28 cellular contexts compared by ENCODE assay signal in genomic region chr15:40028853-40029252, GRCh38. TPM values are rescaled to one million over a fixed set of nuclear protein-coding genes. Genes with fewer than 3 reads are reported as not detected.
DNase-seq lines count a peak whose midpoint lies in the region; ATAC-seq and TF ChIP-seq lines count a peak whose summit lies in the region.
"Had no signal": no experiment of that assay in that cellular context is flagged by ENCODE, and none has a peak within 500 bp of the region (broad histone marks: within the 10 kb centered on the region; RNA-seq: fewer than 3 reads in every experiment).

No MANE protein-coding gene starts in this region.

- 30 to 56% (median 42%) methylated on average over 3 of the region's 3 CpGs for WGBS in stomach, 5 donors

- H3K4me3 ChIP-seq in HAP-1 = no peak overlapping the region
- no peak overlapping the region for H3K4me3 ChIP-seq in left lung
- H3K4me3 ChIP-seq in stomach = no peak overlapping the region
- no peak overlapping the region for H3K4me3 ChIP-seq in effector memory CD4-positive, alpha-beta T cell (ENCODE audit: insufficient read depth, low read depth, low read length, poor library complexity, severe bottlenecking)
- H3K4me3 ChIP-seq: spleen, tibial artery had no signal

- no peak for ATAC-seq in left lung
- ATAC-seq in activated naive CD8-positive, alpha-beta T cell treated with anti-CD3 and anti-CD28 coated beads, Interleukin-2, amount 50 U/mL, for 24 hours = no peak
- ATAC-seq: activated CD8-positive, alpha-beta memory T cell treated with anti-CD3 and anti-CD28 coated beads, Interleukin-2, amount 10 ng/mL, durations not matched to agents 7 days and 5 days; activated T-helper 17 cell treated with anti-CD3 and anti-CD28 coated beads, Interleukin-2, amount 50 U/mL, for 72 hours; esophagus mucosa; HCT116; stimulated activated naive B cell treated with anti-CD40 and anti-IgM and Interleukin-4, amounts not matched to agents 10 μg/mL and 1 μg/mL and 100 μg/mL, for 72 hours had no signal

- peaks cover 0 to 2% (median 0%) of the 10 kb centered on the region in 3 donors for H3K27me3 Mint-ChIP-seq in immature natural killer cell (ENCODE audit: low read depth in 3 of 3)
- no peaks in the 10 kb centered on the region for H3K27me3 Mint-ChIP-seq in activated naive CD8-positive, alpha-beta T cell treated with anti-CD3 and anti-CD28 coated beads, Interleukin-2, amount 50 U/mL, for 24 hours
- H3K27me3 Mint-ChIP-seq in activated T-helper 1 cell treated with anti-CD3 and anti-CD28 coated beads, Interleukin-12 subunit alpha, Interleukin-12 subunit beta, Interleukin-2, Interleukin-4 antibody, amounts not matched to agents 30 ng/mL and 10 ng/mL and 1 ng/mL, durations not matched to agents 14 hours and 24 hours and 36 hours (ENCODE audit: insufficient read depth) = no peaks in the 10 kb centered on the region
- H3K27me3 Mint-ChIP-seq: activated CD4-positive, alpha-beta T cell treated with anti-CD3 and anti-CD28 coated beads, Interleukin-2, amount 10 ng/mL, durations not matched to agents 7 days and 5 days; activated CD8-positive, alpha-beta memory T cell treated with anti-CD3 and anti-CD28 coated beads, Interleukin-2, amount 10 ng/mL, durations not matched to agents 7 days and 5 days; activated naive CD8-positive, alpha-beta T cell; activated T-helper 17 cell treated with anti-CD3 and anti-CD28 coated beads, Interleukin-2, amount 50 U/mL, for 72 hours; memory B cell; naive B cell; stimulated activated naive B cell treated with anti-CD40 and anti-IgM and Interleukin-4, amounts not matched to agents 10 μg/mL and 1 μg/mL and 100 μg/mL, for 72 hours had no signal

- H3K36me3 Mint-ChIP-seq in immature natural killer cell = peaks cover 25 to 47% (median 29%) of the 10 kb centered on the region in 3 donors
- peaks cover 34% of the 10 kb centered on the region for H3K36me3 Mint-ChIP-seq in activated naive CD8-positive, alpha-beta T cell treated with anti-CD3 and anti-CD28 coated beads, Interleukin-2, amount 50 U/mL, for 24 hours (ENCODE audit: low read depth)
- peaks cover 31% of the 10 kb centered on the region for H3K36me3 Mint-ChIP-seq in activated T-helper 1 cell treated with anti-CD3 and anti-CD28 coated beads, Interleukin-12 subunit alpha, Interleukin-12 subunit beta, Interleukin-2, Interleukin-4 antibody, amounts not matched to agents 30 ng/mL and 10 ng/mL and 1 ng/mL, durations not matched to agents 14 hours and 24 hours and 36 hours (ENCODE audit: low read depth)
- H3K36me3 Mint-ChIP-seq: naive B cell had no signal

- no peak for TF ChIP-seq EP300 in stomach (IDR thresholded peaks at IDR 0.05)

- no peak overlapping the region for H3K4me3 Mint-ChIP-seq in immature natural killer cell
- no peak overlapping the region for H3K4me3 Mint-ChIP-seq in activated naive CD8-positive, alpha-beta T cell treated with anti-CD3 and anti-CD28 coated beads, Interleukin-2, amount 50 U/mL, for 24 hours
- no peak overlapping the region for H3K4me3 Mint-ChIP-seq in activated T-helper 1 cell treated with anti-CD3 and anti-CD28 coated beads, Interleukin-12 subunit alpha, Interleukin-12 subunit beta, Interleukin-2, Interleukin-4 antibody, amounts not matched to agents 30 ng/mL and 10 ng/mL and 1 ng/mL, durations not matched to agents 14 hours and 24 hours and 36 hours
- H3K4me3 Mint-ChIP-seq: activated CD4-positive, alpha-beta T cell treated with anti-CD3 and anti-CD28 coated beads, Interleukin-2, amount 10 ng/mL, durations not matched to agents 7 days and 5 days; activated CD8-positive, alpha-beta memory T cell treated with anti-CD3 and anti-CD28 coated beads, Interleukin-2, amount 10 ng/mL, durations not matched to agents 7 days and 5 days; activated naive CD8-positive, alpha-beta T cell; activated T-helper 17 cell treated with anti-CD3 and anti-CD28 coated beads, Interleukin-2, amount 50 U/mL, for 72 hours; memory B cell; naive B cell; stimulated activated naive B cell treated with anti-CD40 and anti-IgM and Interleukin-4, amounts not matched to agents 10 μg/mL and 1 μg/mL and 100 μg/mL, for 72 hours had no signal

- no peak for TF ChIP-seq CTCF in left lung (IDR thresholded peaks at IDR 0.05)
- no peak for TF ChIP-seq CTCF in stomach (IDR thresholded peaks at IDR 0.05)

- intact Hi-C loops in left lung (cut with DNase I) (no loop called here), stomach (cut with DNase I; ENCODE audit: low total_unique reads) (no loop called here)
- intact Hi-C loops in activated T-helper 1 cell treated with anti-CD3 and anti-CD28 coated beads, Interleukin-12 subunit alpha, Interleukin-12 subunit beta, Interleukin-2, Interleukin-4 antibody, amounts not matched to agents 30 ng/mL and 10 ng/mL and 1 ng/mL, durations not matched to agents 14 hours and 24 hours and 36 hours (cut with micrococcal nuclease) = no loop called here

- H3K27me3 ChIP-seq in HAP-1 (ENCODE audit: low read depth) (no peaks in the 10 kb centered on the region), left lung (no peaks in the 10 kb centered on the region), stomach (no peaks in the 10 kb centered on the region)
- no peaks in the 10 kb centered on the region for H3K27me3 ChIP-seq in effector memory CD4-positive, alpha-beta T cell (replicated peaks; ENCODE audit: control insufficient read depth, insufficient read depth, low read length, poor library complexity, severe bottlenecking)
- H3K27me3 ChIP-seq: spleen, tibial artery had no signal

- H3K9me3 ChIP-seq in HAP-1 (no peaks in the 10 kb centered on the region), left lung (no peaks in the 10 kb centered on the region), stomach (no peaks in the 10 kb centered on the region)
- no peaks in the 10 kb centered on the region for H3K9me3 ChIP-seq in effector memory CD4-positive, alpha-beta T cell (ENCODE audit: control insufficient read depth, low read length)
- H3K9me3 ChIP-seq: spleen, tibial artery had no signal

- DNase-seq in HAP-1 (ENCODE audit: low spot score in 2 of 2) = peak; percentile 57 to 60
- no peak for DNase-seq in left lung
- no peak for DNase-seq in stomach
- no peak for DNase-seq in immature natural killer cell
- DNase-seq in activated naive CD8-positive, alpha-beta T cell treated with anti-CD3 and anti-CD28 coated beads, Interleukin-2, amount 50 U/mL, for 24 hours = no peak
- no peak for DNase-seq in activated T-helper 1 cell treated with anti-CD3 and anti-CD28 coated beads, Interleukin-12 subunit alpha, Interleukin-12 subunit beta, Interleukin-2, Interleukin-4 antibody, amounts not matched to agents 30 ng/mL and 10 ng/mL and 1 ng/mL, durations not matched to agents 14 hours and 24 hours and 36 hours (ENCODE audit: low spot score)
- no peak for DNase-seq in effector memory CD4-positive, alpha-beta T cell
- DNase-seq: activated CD4-positive, alpha-beta T cell treated with anti-CD3 and anti-CD28 coated beads, Interleukin-2, amount 10 ng/mL, durations not matched to agents 7 days and 5 days; activated CD8-positive, alpha-beta memory T cell treated with anti-CD3 and anti-CD28 coated beads, Interleukin-2, amount 10 ng/mL, durations not matched to agents 7 days and 5 days; cerebellar nuclear complex; effector CD8-positive, alpha-beta T cell; islet precursor cell; naive B cell; NCI-H1694 treated with DMSO at 0.1 percent for 48 hours; NCI-H226; occipital lobe; spleen; stimulated activated CD4-positive, alpha-beta T cell treated with anti-CD3 and anti-CD28 coated beads, Interleukin-4, amount 100 ng/mL, for 24 hours; stimulated activated naive B cell treated with anti-CD40 and anti-IgM and Interleukin-4, amounts not matched to agents 10 μg/mL and 1 μg/mL and 100 μg/mL, for 72 hours; T-helper 9 cell; tibial artery; WERI-Rb-1 had no signal

- in situ Hi-C loops in HAP-1 (cut with MboI; ENCODE audit: low sequenced_read_pairs) = no loop called here

- H3K27ac ChIP-seq in angular gyrus (ENCODE audit: low read depth, low read length) = peak overlapping the region; percentile 83
- peak overlapping the region; percentile 15 to 60 for H3K27ac ChIP-seq in left lung
- H3K27ac ChIP-seq in stomach = peak overlapping the region in 4 of 5 donors; percentile 10 to 59 (median 12)
- no peak overlapping the region for H3K27ac ChIP-seq in effector memory CD4-positive, alpha-beta T cell (ENCODE audit: insufficient read depth, low read length, poor library complexity, severe bottlenecking)
- H3K27ac ChIP-seq: tibial artery, WERI-Rb-1 had no signal

- H3K27ac Mint-ChIP-seq in immature natural killer cell = peak overlapping the region in 1 of 6 donors; percentile 20
- no peak overlapping the region for H3K27ac Mint-ChIP-seq in activated naive CD8-positive, alpha-beta T cell treated with anti-CD3 and anti-CD28 coated beads, Interleukin-2, amount 50 U/mL, for 24 hours
- no peak overlapping the region for H3K27ac Mint-ChIP-seq in activated T-helper 1 cell treated with anti-CD3 and anti-CD28 coated beads, Interleukin-12 subunit alpha, Interleukin-12 subunit beta, Interleukin-2, Interleukin-4 antibody, amounts not matched to agents 30 ng/mL and 10 ng/mL and 1 ng/mL, durations not matched to agents 14 hours and 24 hours and 36 hours
- H3K27ac Mint-ChIP-seq: activated CD4-positive, alpha-beta T cell treated with anti-CD3 and anti-CD28 coated beads, Interleukin-2, amount 10 ng/mL, durations not matched to agents 7 days and 5 days; activated CD8-positive, alpha-beta memory T cell treated with anti-CD3 and anti-CD28 coated beads, Interleukin-2, amount 10 ng/mL, durations not matched to agents 7 days and 5 days; activated naive CD8-positive, alpha-beta T cell; memory B cell; naive B cell; stimulated activated naive B cell treated with anti-CD40 and anti-IgM and Interleukin-4, amounts not matched to agents 10 μg/mL and 1 μg/mL and 100 μg/mL, for 72 hours had no signal

- H3K36me3 ChIP-seq in HAP-1 (replicated peaks) (peaks cover 65% of the 10 kb centered on the region), left lung (peaks cover 0 to 95% of the 10 kb centered on the region in 2 donors), stomach (peaks cover 20 to 99% (median 99%) of the 10 kb centered on the region in 4 donors)
- peaks cover 32% of the 10 kb centered on the region for H3K36me3 ChIP-seq in effector memory CD4-positive, alpha-beta T cell (ENCODE audit: control insufficient read depth, insufficient read depth, low read length)

- no peaks in the 10 kb centered on the region for H3K9me3 Mint-ChIP-seq in immature natural killer cell
- H3K9me3 Mint-ChIP-seq in activated naive CD8-positive, alpha-beta T cell treated with anti-CD3 and anti-CD28 coated beads, Interleukin-2, amount 50 U/mL, for 24 hours = no peaks in the 10 kb centered on the region
- no peaks in the 10 kb centered on the region for H3K9me3 Mint-ChIP-seq in activated T-helper 1 cell treated with anti-CD3 and anti-CD28 coated beads, Interleukin-12 subunit alpha, Interleukin-12 subunit beta, Interleukin-2, Interleukin-4 antibody, amounts not matched to agents 30 ng/mL and 10 ng/mL and 1 ng/mL, durations not matched to agents 14 hours and 24 hours and 36 hours
- H3K9me3 Mint-ChIP-seq: activated CD4-positive, alpha-beta T cell treated with anti-CD3 and anti-CD28 coated beads, Interleukin-2, amount 10 ng/mL, durations not matched to agents 7 days and 5 days; activated T-helper 17 cell treated with anti-CD3 and anti-CD28 coated beads, Interleukin-2, amount 50 U/mL, for 72 hours; memory B cell; naive B cell; stimulated activated naive B cell treated with anti-CD40 and anti-IgM and Interleukin-4, amounts not matched to agents 10 μg/mL and 1 μg/mL and 100 μg/mL, for 72 hours had no signal

- peaks cover 29% of the 10 kb centered on the region for H3K4me1 ChIP-seq in HAP-1
- no peaks in the 10 kb centered on the region for H3K4me1 ChIP-seq in left lung
- H3K4me1 ChIP-seq in stomach = peaks cover 0 to 7% (median 3%) of the 10 kb centered on the region in 4 donors
- no peaks in the 10 kb centered on the region for H3K4me1 ChIP-seq in effector memory CD4-positive, alpha-beta T cell (ENCODE audit: control insufficient read depth, insufficient read depth, low read length, poor library complexity, severe bottlenecking)
- H3K4me1 ChIP-seq: tibial artery had no signal

- no peak for TF ChIP-seq POLR2A in stomach (IDR thresholded peaks at IDR 0.05)

- H3K4me1 Mint-ChIP-seq in immature natural killer cell = no peaks in the 10 kb centered on the region
- H3K4me1 Mint-ChIP-seq in activated naive CD8-positive, alpha-beta T cell treated with anti-CD3 and anti-CD28 coated beads, Interleukin-2, amount 50 U/mL, for 24 hours = no peaks in the 10 kb centered on the region
- no peaks in the 10 kb centered on the region for H3K4me1 Mint-ChIP-seq in activated T-helper 1 cell treated with anti-CD3 and anti-CD28 coated beads, Interleukin-12 subunit alpha, Interleukin-12 subunit beta, Interleukin-2, Interleukin-4 antibody, amounts not matched to agents 30 ng/mL and 10 ng/mL and 1 ng/mL, durations not matched to agents 14 hours and 24 hours and 36 hours (ENCODE audit: low read depth)
- H3K4me1 Mint-ChIP-seq: activated CD4-positive, alpha-beta T cell treated with anti-CD3 and anti-CD28 coated beads, Interleukin-2, amount 10 ng/mL, durations not matched to agents 7 days and 5 days; activated CD8-positive, alpha-beta memory T cell treated with anti-CD3 and anti-CD28 coated beads, Interleukin-2, amount 10 ng/mL, durations not matched to agents 7 days and 5 days; activated T-helper 17 cell treated with anti-CD3 and anti-CD28 coated beads, Interleukin-2, amount 50 U/mL, for 72 hours; memory B cell; naive B cell had no signal

RNA-seq across cellular contexts. Expression of gene SRP14, which starts 10.1 kb away (rescaled TPM):
- total RNA-seq in left lung (100 to 1,000 TPM; 159 to 166 TPM), stomach (100 to 1,000 TPM in 3 of 5 donors, 10 to 100 TPM in 2; 72.4 to 350 (median 168) TPM)
- polyA plus RNA-seq in stomach (100 to 1,000 TPM; 369 to 411 (median 382) TPM), immature natural killer cell (1,000 to 10,000 TPM in 1 of 3 donors, 100 to 1,000 TPM in 2; 744 to 1,102 (median 786) TPM)
- 144 and 147 TPM in 2 replicates for total RNA-seq in activated T-helper 1 cell treated with anti-CD3 and anti-CD28 coated beads, Interleukin-12 subunit alpha, Interleukin-12 subunit beta, Interleukin-2, Interleukin-4 antibody, amounts not matched to agents 30 ng/mL and 10 ng/mL and 1 ng/mL, durations not matched to agents 14 hours and 24 hours and 36 hours

Comparison
In these comparisons a context has a peak if more than half of its experiments do, and no peak if none do; other contexts are left out.
1. DNase-seq: peak in HAP-1 (2 of 2); none in left lung (0 of 2), stomach (single experiment), immature natural killer cell (0 of 3), activated naive CD8-positive, alpha-beta T cell treated with anti-CD3 and anti-CD28 coated beads, Interleukin-2, amount 50 U/mL, for 24 hours (single experiment), activated T-helper 1 cell treated with anti-CD3 and anti-CD28 coated beads, Interleukin-12 subunit alpha, Interleukin-12 subunit beta, Interleukin-2, Interleukin-4 antibody, amounts not matched to agents 30 ng/mL and 10 ng/mL and 1 ng/mL, durations not matched to agents 14 hours and 24 hours and 36 hours (single experiment) and effector memory CD4-positive, alpha-beta T cell (0 of 3).